17 cellular contexts compared by ENCODE assay signal in the genomic region with DNA sequence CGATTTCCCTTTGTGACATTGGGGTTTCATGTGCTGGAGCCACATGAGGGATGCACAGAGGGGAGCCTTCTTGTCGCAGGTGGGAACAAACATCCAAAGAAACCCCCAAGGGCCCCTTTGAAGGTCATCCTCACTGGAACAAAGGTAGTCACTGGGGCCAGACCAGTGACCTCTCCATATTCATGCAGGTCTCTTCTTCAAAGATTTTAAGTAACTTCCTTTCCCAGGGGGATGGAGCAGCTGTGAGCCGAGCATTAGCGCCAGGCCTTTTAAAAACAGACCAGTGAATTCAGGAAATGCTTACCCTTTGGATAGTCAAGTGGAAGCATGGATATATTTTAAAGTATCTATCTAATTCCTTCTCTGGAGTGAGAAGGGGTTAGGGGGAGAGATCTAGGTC. TPM values are rescaled to one million over a fixed set of nuclear protein-coding genes. Genes with fewer than 3 reads are reported as not detected.
A peak's percentile ranks its signal among the peaks of the same experiment; 100 is the strongest.
DNase-seq lines count a peak whose midpoint lies in the region; ATAC-seq and TF ChIP-seq lines count a peak whose summit lies in the region.
"Had no signal": no experiment of that assay in that cellular context is flagged by ENCODE, and none has a peak within 500 bp of the region (broad histone marks: within the 10 kb centered on the region; RNA-seq: fewer than 3 reads in every experiment).

No MANE protein-coding gene starts in this region.

- no peaks in the 10 kb centered on the region for H3K27me3 ChIP-seq in HUES64 (ENCODE audit: insufficient read depth, low read length)
- H3K27me3 ChIP-seq in neural progenitor cell, result no peaks in the 10 kb centered on the region
- no peaks in the 10 kb centered on the region for H3K27me3 ChIP-seq in upper lobe of right lung

- no peak for TF ChIP-seq CTCF in glutamatergic neuron (IDR thresholded peaks at IDR 0.05; ENCODE audit: partially characterized antibody, unreplicated experiment)
- TF ChIP-seq CTCF in neural progenitor cell (IDR thresholded peaks at IDR 0.05), result no peak
- no peak for TF ChIP-seq CTCF in upper lobe of right lung (IDR thresholded peaks at IDR 0.05)

- H3K4me1 ChIP-seq in HUES64 (ENCODE audit: insufficient read depth, low read length) (peaks cover 31% of the 10 kb centered on the region), neural progenitor cell (peaks cover 22% of the 10 kb centered on the region), upper lobe of right lung (peaks cover 19% of the 10 kb centered on the region)

- 0 out of 2 replicates have a peak, but pooled peaks cover 7% of the 10 kb centered on the region for H3K36me3 ChIP-seq in HUES64 (ENCODE audit: insufficient read depth, low read length)
- no peaks in the 10 kb centered on the region for H3K36me3 ChIP-seq in neural progenitor cell
- H3K36me3 ChIP-seq in upper lobe of right lung, result no peaks in the 10 kb centered on the region
- H3K36me3 ChIP-seq: HAP-1 had no signal

- DNase-seq in glutamatergic neuron (no peak), neural progenitor cell (ENCODE audit: low spot score) (no peak), hepatic stellate cell (ENCODE audit: low spot score) (no peak), substantia nigra (lab: John Stamatoyannopoulos, UW) (no peak), upper lobe of right lung (no peak), NAMALWA (ENCODE audit: low spot score) (no peak)
- DNase-seq: COR-L47, MV-4-11, NCI-H1436 treated with DMSO at 0.1 percent for 48 hours, NCI-H2081, NCI-H748 treated with DMSO at 0.1 percent for 48 hours had no signal

- H3K79me2 ChIP-seq in neural progenitor cell (ENCODE audit: low read depth), result peaks cover 51% of the 10 kb centered on the region

- peak overlapping the region; percentile 90 for H3K27ac Mint-ChIP-seq in glutamatergic neuron (ENCODE audit: unreplicated experiment)
- peak overlapping the region; percentile 80 for H3K27ac Mint-ChIP-seq in neural progenitor cell

- H3K4me1 Mint-ChIP-seq in glutamatergic neuron (ENCODE audit: low read depth, unreplicated experiment) (peaks cover 70% of the 10 kb centered on the region), neural progenitor cell (peaks cover 38% of the 10 kb centered on the region)

- H2AFZ ChIP-seq in neural progenitor cell (replicated peaks), result no peak overlapping the region

- H3K27me3 Mint-ChIP-seq in glutamatergic neuron (ENCODE audit: unreplicated experiment), result peaks cover 6% of the 10 kb centered on the region
- no peaks in the 10 kb centered on the region for H3K27me3 Mint-ChIP-seq in neural progenitor cell (ENCODE audit: insufficient read depth, low read depth)

- H3K36me3 Mint-ChIP-seq in glutamatergic neuron (ENCODE audit: unreplicated experiment) (peaks cover 4% of the 10 kb centered on the region), neural progenitor cell (peaks cover 16% of the 10 kb centered on the region)

- H3K9ac ChIP-seq in HUES64 (ENCODE audit: low read depth, low read length) (no peak overlapping the region), neural progenitor cell (no peak overlapping the region)

- peaks cover 46% of the 10 kb centered on the region for H4K20me1 ChIP-seq in neural progenitor cell (ENCODE audit: low read depth)

- H3K9me3 Mint-ChIP-seq in glutamatergic neuron (ENCODE audit: unreplicated experiment) (peaks cover 11% of the 10 kb centered on the region), neural progenitor cell (no peaks in the 10 kb centered on the region)

- H3K9me3 ChIP-seq in HUES64 (ENCODE audit: insufficient read depth, low read depth, low read length), result no peaks in the 10 kb centered on the region
- H3K9me3 ChIP-seq in neural progenitor cell (ENCODE audit: low read depth), result no peaks in the 10 kb centered on the region
- no peaks in the 10 kb centered on the region for H3K9me3 ChIP-seq in upper lobe of right lung
- H3K9me3 ChIP-seq: HAP-1 had no signal

- ATAC-seq in upper lobe of right lung, result no peak
- ATAC-seq: Panc1, Right ventricle myocardium inferior had no signal

- peak overlapping the region; percentile 79 for H3K4me3 Mint-ChIP-seq in glutamatergic neuron (ENCODE audit: unreplicated experiment)
- H3K4me3 Mint-ChIP-seq in neural progenitor cell, result no peak overlapping the region

- H3K27ac ChIP-seq in HUES64 (ENCODE audit: low read depth, low read length) (0 out of 2 replicates have a peak overlapping the region, but pooled peaks have one; percentile 31), neural progenitor cell (no peak overlapping the region), substantia nigra (ENCODE audit: low read depth, low read length, poor library complexity, severe bottlenecking) (no peak overlapping the region), upper lobe of right lung (no peak overlapping the region)
- H3K27ac ChIP-seq: C4-2B, SK-N-MC had no signal

- H3K4me2 ChIP-seq in neural progenitor cell, result no peak overlapping the region

- no peak overlapping the region for H3K4me3 ChIP-seq in HUES64 (ENCODE audit: low read length)
- H3K4me3 ChIP-seq in neural progenitor cell, result no peak overlapping the region
- no peak overlapping the region for H3K4me3 ChIP-seq in upper lobe of right lung
- H3K4me3 ChIP-seq: HAP-1, SK-N-MC had no signal

- intact Hi-C loops in upper lobe of right lung (cut with DNase I), result no loop called here

- WGBS in HUES64, result 21% methylated on average over 4 of the region's 4 CpGs

- no peaks in the 10 kb centered on the region for H3F3A ChIP-seq in neural progenitor cell (ENCODE audit: low read depth)

RNA-seq across cellular contexts. Expression of a gene that starts 33.0 kb away (rescaled TPM):
- polyA plus RNA-seq in HUES64 (2013, experiment 1 of 2), result 42.8 TPM
- polyA plus RNA-seq in HUES64 (2013, experiment 2 of 2), result 41.2 TPM
- total RNA-seq in glutamatergic neuron (ENCODE audit: unreplicated experiment) (384 TPM), neural progenitor cell (ENCODE audit: low replicate concordance) (29.5 and 47.5 TPM in 2 replicates), upper lobe of right lung (168 TPM)
